7 cellular contexts compared by ENCODE assay signal in genomic region chr15:58080959-58081358, GRCh38. TPM values are rescaled to one million over a fixed set of nuclear protein-coding genes. Genes with fewer than 3 reads are reported as not detected.
"Had no signal": no experiment of that assay in that cellular context is flagged by ENCODE, and none has a peak within 500 bp of the region (broad histone marks: within the 10 kb centered on the region; RNA-seq: fewer than 3 reads in every experiment).

No MANE protein-coding gene starts in this region.

RNA-seq across cellular contexts. Expression of gene ALDH1A2, which starts 15.4 kb away (rescaled TPM):
- total RNA-seq: activated B cell treated with CpG ODN at 0.5 μM for 24 hours; activated naive CD4-positive, alpha-beta T cell treated with anti-CD3 and anti-CD28 coated beads for 36 hours; activated naive CD4-positive, alpha-beta T cell treated with anti-CD3 and anti-CD28 coated beads, Interleukin-2, amount 50 U/mL, for 72 hours; activated T-helper 1 cell treated with anti-CD3 and anti-CD28 coated beads, Interleukin-12 subunit alpha, Interleukin-12 subunit beta, Interleukin-2, Interleukin-4 antibody, amounts not matched to agents 30 ng/mL and 10 ng/mL and 1 ng/mL, durations not matched to agents 14 hours and 24 hours and 36 hours had no signal

RNA-seq across cellular contexts. Expression of gene AQP9, which starts 57.2 kb away (rescaled TPM):
- total RNA-seq: activated B cell treated with CpG ODN at 0.5 μM for 24 hours; activated CD8-positive, alpha-beta T cell treated with anti-CD3 and anti-CD28 coated beads for 36 hours; activated naive CD4-positive, alpha-beta T cell treated with anti-CD3 and anti-CD28 coated beads for 36 hours; activated naive CD4-positive, alpha-beta T cell treated with anti-CD3 and anti-CD28 coated beads, Interleukin-2, amount 50 U/mL, for 72 hours; activated naive CD8-positive, alpha-beta T cell treated with anti-CD3 and anti-CD28 coated beads for 36 hours; activated T-helper 1 cell treated with anti-CD3 and anti-CD28 coated beads, Interleukin-12 subunit alpha, Interleukin-12 subunit beta, Interleukin-2, Interleukin-4 antibody, amounts not matched to agents 30 ng/mL and 10 ng/mL and 1 ng/mL, durations not matched to agents 14 hours and 24 hours and 36 hours; activated T-helper 17 cell treated with anti-CD3 and anti-CD28 coated beads, Interleukin-2, amount 50 U/mL, for 72 hours had no signal
